ENCODE assay signal across 8 cellular contexts in genomic region chr7:157568785-157569584, GRCh38.
A peak's percentile ranks its signal among the peaks of the same experiment; 100 is the strongest.
DNase-seq lines count a peak whose midpoint lies in the region; ATAC-seq and TF ChIP-seq lines count a peak whose summit lies in the region.

No MANE protein-coding gene starts in this region.

- H3K4me3 Mint-ChIP-seq in activated naive CD4-positive, alpha-beta T cell treated with anti-CD3 and anti-CD28 coated beads for 36 hours = peak overlapping the region; percentile 84

- TF ChIP-seq POLR2A in tibial nerve (IDR thresholded peaks at IDR 0.05) = no peak

- no peaks in the 10 kb centered on the region for H3K27me3 ChIP-seq in tibial nerve

- intact Hi-C loops in activated naive CD4-positive, alpha-beta T cell treated with anti-CD3 and anti-CD28 coated beads for 36 hours (cut with micrococcal nuclease) = loop anchor here (2.0 kb wide), 2 partner anchors 44 to 66 kb away; no protein-coding TSS in a partner anchor
- intact Hi-C loops in Right ventricle myocardium superior (cut with DNase I) = no loop called here

- peaks cover 0 to 5% (median 0%) of the 10 kb centered on the region in 3 donors for H3K36me3 ChIP-seq in tibial nerve

- H3K27me3 Mint-ChIP-seq in activated naive CD4-positive, alpha-beta T cell treated with anti-CD3 and anti-CD28 coated beads for 36 hours (ENCODE audit: low read depth) = no peaks in the 10 kb centered on the region

- peak; percentile 87 for DNase-seq in Daoy (ENCODE audit: low read depth)
- peak; percentile 78 for DNase-seq in NCI-H526 treated with DMSO at 0.1 percent for 48 hours (lab: John Stamatoyannopoulos, UW)
- peak; percentile 76 for DNase-seq in activated naive CD4-positive, alpha-beta T cell treated with anti-CD3 and anti-CD28 coated beads for 36 hours
- peak; percentile 68 for DNase-seq in Right ventricle myocardium superior
- peak; percentile 49 for DNase-seq in pons (ENCODE audit: low spot score)
- peak in 1 of 2 donors; percentile 20 for DNase-seq in tibial nerve (ENCODE audit: low spot score in 2 of 2)
- no peak for DNase-seq in SKM-1 (lab: John Stamatoyannopoulos, UW; ENCODE audit: unreplicated experiment)

- ATAC-seq in HG02852 (IDR thresholded peaks at IDR 0.05; ENCODE audit: unreplicated experiment) (peak; percentile 77), Right ventricle myocardium superior (ENCODE audit: poor library complexity) (peak; percentile 89)

- H3K9me3 Mint-ChIP-seq in activated naive CD4-positive, alpha-beta T cell treated with anti-CD3 and anti-CD28 coated beads for 36 hours = no peaks in the 10 kb centered on the region

- H3K4me1 ChIP-seq in tibial nerve = peaks cover 0 to 18% (median 0%) of the 10 kb centered on the region in 4 donors

- TF ChIP-seq CTCF in tibial nerve (IDR thresholded peaks at IDR 0.05) = no peak

- H3K27ac ChIP-seq in tibial nerve = peak overlapping the region in 1 of 4 donors; percentile 21

- WGBS in tibial nerve, 2 donors = 1 to 4% methylated on average over 34 of the region's 34 CpGs

- no peaks in the 10 kb centered on the region for H3K36me3 Mint-ChIP-seq in activated naive CD4-positive, alpha-beta T cell treated with anti-CD3 and anti-CD28 coated beads for 36 hours (ENCODE audit: low read depth)

- CTCF ChIA-PET in activated naive CD4-positive, alpha-beta T cell treated with anti-CD3 and anti-CD28 coated beads for 36 hours (lab: Charles Lee) = no interaction called here

- H3K27ac Mint-ChIP-seq in activated naive CD4-positive, alpha-beta T cell treated with anti-CD3 and anti-CD28 coated beads for 36 hours = peak overlapping the region; percentile 57

- no peaks in the 10 kb centered on the region for H3K9me3 ChIP-seq in tibial nerve

- no peak for TF ChIP-seq EP300 in tibial nerve (IDR thresholded peaks at IDR 0.05)

- peak overlapping the region; percentile 30 to 58 (median 50) for H3K4me3 ChIP-seq in tibial nerve

- peaks cover 20% of the 10 kb centered on the region for H3K4me1 Mint-ChIP-seq in activated naive CD4-positive, alpha-beta T cell treated with anti-CD3 and anti-CD28 coated beads for 36 hours (ENCODE audit: low read depth)
